ENCODE assay signal across 8 cellular contexts in genomic region chr12:22625671-22626251, GRCh38. TPM values are rescaled to one million over a fixed set of nuclear protein-coding genes. Genes with fewer than 3 reads are reported as not detected.
DNase-seq lines count a peak whose midpoint lies in the region; ATAC-seq and TF ChIP-seq lines count a peak whose summit lies in the region.

No MANE protein-coding gene starts in this region.

- H3K27ac ChIP-seq in stomach: peak overlapping the region; percentile 97 to 99 (median 98)

- POLR2A ChIA-PET in activated CD4-positive, alpha-beta T cell treated with anti-CD3 and anti-CD28 coated beads, Interleukin-2, amount 10 ng/mL, durations not matched to agents 7 days and 5 days (lab: Charles Lee): no interaction called here

- peaks cover 10% of the 10 kb centered on the region for H3K27me3 Mint-ChIP-seq in activated CD4-positive, alpha-beta T cell treated with anti-CD3 and anti-CD28 coated beads, Interleukin-2, amount 10 ng/mL, durations not matched to agents 7 days and 5 days

- peak; percentile 27 for ATAC-seq in HG02763 (IDR thresholded peaks at IDR 0.05; ENCODE audit: unreplicated experiment)

- H3K4me3 ChIP-seq in epithelial cell of esophagus (ENCODE audit: low read length) (peak overlapping the region; percentile 93), stomach (peak overlapping the region; percentile 65 to 82 (median 70))

- peak overlapping the region; percentile 90 for H3K4me3 Mint-ChIP-seq in activated CD4-positive, alpha-beta T cell treated with anti-CD3 and anti-CD28 coated beads, Interleukin-2, amount 10 ng/mL, durations not matched to agents 7 days and 5 days

- CTCF ChIA-PET in activated CD4-positive, alpha-beta T cell treated with anti-CD3 and anti-CD28 coated beads, Interleukin-2, amount 10 ng/mL, durations not matched to agents 7 days and 5 days (lab: Charles Lee): interaction anchor here (1.0 to 1.4 kb wide), 3 partner anchors 49 to 81 kb away, joined by 3 read pairs; partner anchors contain the start of gene C2CD5

- 0% methylated on average over 19 of the region's 19 CpGs for whole genome bisulfite sequencing in stomach, 5 donors

- no peaks in the 10 kb centered on the region for H3K9me3 Mint-ChIP-seq in activated CD4-positive, alpha-beta T cell treated with anti-CD3 and anti-CD28 coated beads, Interleukin-2, amount 10 ng/mL, durations not matched to agents 7 days and 5 days

- peak; percentile 73 for DNase-seq in activated effector memory CD4-positive, alpha-beta T cell treated with anti-CD3 and anti-CD28 coated beads, Interleukin-2, amount 50 U/mL, for 16 hours
- no peak for DNase-seq in activated effector memory CD4-positive, alpha-beta T cell treated with Interleukin-2 at 50 U/mL for 16 hours
- peak; percentile 53 for DNase-seq in NCI-H1105 treated with DMSO at 0.1 percent for 48 hours (lab: John Stamatoyannopoulos, UW)
- peak; percentile 37 for DNase-seq in activated CD4-positive, alpha-beta T cell treated with anti-CD3 and anti-CD28 coated beads, Interleukin-2, amount 10 ng/mL, durations not matched to agents 7 days and 5 days
- DNase-seq in epithelial cell of esophagus (ENCODE audit: low read depth): peak; percentile 55
- peak; percentile 50 for DNase-seq in midbrain (lab: John Stamatoyannopoulos, UW)
- DNase-seq in stomach: peak; percentile 28

- H3K4me1 ChIP-seq in stomach: peaks cover 0 to 50% (median 21%) of the 10 kb centered on the region in 4 donors

- H3K36me3 ChIP-seq in stomach: peaks cover 0 to 3% (median 0%) of the 10 kb centered on the region in 4 donors

- TF ChIP-seq CTCF in epithelial cell of esophagus (IDR thresholded peaks at IDR 0.05; ENCODE audit: insufficient read depth, low read depth, low read length, missing control alignments) (no peak), stomach (IDR thresholded peaks at IDR 0.05) (no peak)

- H3K9me3 ChIP-seq in stomach: no peaks in the 10 kb centered on the region

- no peaks in the 10 kb centered on the region for H3K27me3 ChIP-seq in stomach

- peaks cover 10% of the 10 kb centered on the region for H3K36me3 Mint-ChIP-seq in activated CD4-positive, alpha-beta T cell treated with anti-CD3 and anti-CD28 coated beads, Interleukin-2, amount 10 ng/mL, durations not matched to agents 7 days and 5 days (ENCODE audit: low read depth)

- no peak for TF ChIP-seq EP300 in stomach (IDR thresholded peaks at IDR 0.05)

- peak overlapping the region; percentile 96 for H3K27ac Mint-ChIP-seq in activated CD4-positive, alpha-beta T cell treated with anti-CD3 and anti-CD28 coated beads, Interleukin-2, amount 10 ng/mL, durations not matched to agents 7 days and 5 days

- no peak for TF ChIP-seq POLR2A in stomach (IDR thresholded peaks at IDR 0.05)

- peaks cover 39% of the 10 kb centered on the region for H3K4me1 Mint-ChIP-seq in activated CD4-positive, alpha-beta T cell treated with anti-CD3 and anti-CD28 coated beads, Interleukin-2, amount 10 ng/mL, durations not matched to agents 7 days and 5 days

- intact Hi-C loops in stomach (cut with DNase I; ENCODE audit: low total_unique reads): no loop called here

RNA-seq across cellular contexts. Expression of gene ETNK1, which starts 0.8 kb away (rescaled TPM):
- total RNA-seq in activated CD4-positive, alpha-beta T cell treated with anti-CD3 and anti-CD28 coated beads, Interleukin-2, amount 10 ng/mL, durations not matched to agents 7 days and 5 days: 10 to 100 TPM; 66.9 to 72.0 TPM
- 100 to 1,000 TPM in 2 of 5 donors, 10 to 100 TPM in 3; 35.3 to 168 (median 51.9) TPM for total RNA-seq in stomach
- polyA plus RNA-seq in stomach: 10 to 100 TPM in 2 of 3 donors, 1 to 10 TPM in 1; 7.5 to 28.9 (median 21.4) TPM
